35 cellular contexts compared by ENCODE assay signal in the genomic region with DNA sequence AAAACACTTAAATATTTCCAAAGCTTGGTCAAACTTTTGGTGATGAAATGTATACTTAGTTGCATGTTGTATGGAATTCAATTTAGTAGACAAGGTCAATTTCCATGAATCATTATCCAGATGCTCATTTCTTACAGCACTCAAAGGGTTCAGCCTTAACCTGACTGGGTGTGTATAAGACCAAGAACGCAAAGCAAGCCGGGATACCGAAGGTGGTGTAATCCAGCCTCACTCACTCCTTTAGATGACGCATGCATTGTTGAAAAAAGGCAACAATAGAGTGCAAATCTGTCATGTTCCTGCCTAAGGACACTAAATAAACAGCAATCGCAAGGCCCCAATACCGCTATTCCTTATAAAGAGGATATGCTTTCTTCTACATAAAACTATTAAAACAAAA.
"Had no signal": no experiment of that assay in that cellular context is flagged by ENCODE, and none has a peak within 500 bp of the region (broad histone marks: within the 10 kb centered on the region; RNA-seq: fewer than 3 reads in every experiment).

No MANE protein-coding gene starts in this region.

- FAIRE-seq: astrocyte, TTC549 had no signal

- H3K4me1 Mint-ChIP-seq: activated B cell treated with CpG ODN at 0.5 μM for 24 hours; activated CD4-positive, alpha-beta T cell treated with anti-CD3 and anti-CD28 coated beads, Interleukin-2, amount 10 ng/mL, durations not matched to agents 24 days and 14 days; activated naive CD8-positive, alpha-beta T cell treated with anti-CD3 and anti-CD28 coated beads for 36 hours; activated T-helper 17 cell treated with anti-CD3 and anti-CD28 coated beads, Interleukin-2, amount 50 U/mL, for 72 hours had no signal

- H3K4me3 Mint-ChIP-seq: activated B cell treated with CpG ODN at 0.5 μM for 24 hours; activated CD4-positive, alpha-beta memory T cell treated with anti-CD3 and anti-CD28 coated beads for 36 hours; activated CD4-positive, alpha-beta T cell treated with anti-CD3 and anti-CD28 coated beads, Interleukin-2, amount 10 ng/mL, durations not matched to agents 24 days and 14 days; activated CD8-positive, alpha-beta T cell treated with anti-CD3 and anti-CD28 coated beads for 36 hours; activated naive CD4-positive, alpha-beta T cell treated with anti-CD3 and anti-CD28 coated beads for 36 hours; activated naive CD8-positive, alpha-beta T cell treated with anti-CD3 and anti-CD28 coated beads for 36 hours; activated T-cell treated with anti-CD3 and anti-CD28 coated beads, Interleukin-2, amount 50 U/mL, for 4 hours; activated T-cell treated with anti-CD3 and anti-CD28 coated beads, Interleukin-2, amount 50 U/mL, for 72 hours; activated T-helper 1 cell treated with anti-CD3 and anti-CD28 coated beads, Interleukin-12 subunit alpha, Interleukin-12 subunit beta, Interleukin-2, Interleukin-4 antibody, amounts not matched to agents 30 ng/mL and 10 ng/mL and 1 ng/mL, durations not matched to agents 14 hours and 24 hours and 36 hours; activated T-helper 17 cell treated with anti-CD3 and anti-CD28 coated beads, Interleukin-2, amount 50 U/mL, for 72 hours; T-helper 1 cell treated with Interleukin-12 subunit alpha and Interleukin-12 subunit beta and Interleukin-4 antibody, amounts not matched to agents 30 μg/mL and 1 μg/mL, for 36 hours; T-helper 2 cell treated with Interferon-gamma antibody and Interleukin-4, amounts not matched to agents 5 μg/mL and 100 μg/mL, for 36 hours had no signal

- H3K27ac Mint-ChIP-seq: activated B cell treated with CpG ODN at 0.5 μM for 24 hours; activated CD4-positive, alpha-beta memory T cell treated with anti-CD3 and anti-CD28 coated beads for 36 hours; activated CD4-positive, alpha-beta T cell treated with anti-CD3 and anti-CD28 coated beads, Interleukin-2, amount 10 ng/mL, durations not matched to agents 24 days and 14 days; activated CD8-positive, alpha-beta T cell treated with anti-CD3 and anti-CD28 coated beads for 36 hours; activated naive CD4-positive, alpha-beta T cell treated with anti-CD3 and anti-CD28 coated beads for 36 hours; activated naive CD4-positive, alpha-beta T cell treated with anti-CD3 and anti-CD28 coated beads, Interleukin-2, amount 50 U/mL, for 72 hours; activated naive CD8-positive, alpha-beta T cell treated with anti-CD3 and anti-CD28 coated beads for 36 hours; activated T-cell treated with anti-CD3 and anti-CD28 coated beads, Interleukin-2, amount 50 U/mL, for 72 hours; activated T-helper 1 cell treated with anti-CD3 and anti-CD28 coated beads, Interleukin-12 subunit alpha, Interleukin-12 subunit beta, Interleukin-2, Interleukin-4 antibody, amounts not matched to agents 30 ng/mL and 10 ng/mL and 1 ng/mL, durations not matched to agents 14 hours and 24 hours and 36 hours; activated T-helper 17 cell treated with anti-CD3 and anti-CD28 coated beads, Interleukin-2, amount 50 U/mL, for 72 hours; T-helper 1 cell treated with Interleukin-12 subunit alpha and Interleukin-12 subunit beta and Interleukin-4 antibody, amounts not matched to agents 30 μg/mL and 1 μg/mL, for 36 hours; T-helper 2 cell treated with Interferon-gamma antibody and Interleukin-4, amounts not matched to agents 5 μg/mL and 100 μg/mL, for 36 hours had no signal

- DNase-seq: activated B cell treated with CpG ODN at 0.5 μM for 24 hours; activated CD4-positive, alpha-beta memory T cell treated with anti-CD3 and anti-CD28 coated beads for 36 hours; activated CD4-positive, alpha-beta T cell treated with anti-CD3 and anti-CD28 coated beads for 4 hours; activated CD4-positive, alpha-beta T cell treated with anti-CD3 and anti-CD28 coated beads, Interleukin-2, amount 10 ng/mL, durations not matched to agents 24 days and 14 days; activated CD4-positive, alpha-beta T cell treated with anti-CD3 and anti-CD28 coated beads, Interleukin-2, amount 50 U/mL, for 1 hour; activated CD4-positive, alpha-beta T cell treated with anti-CD3 and anti-CD28 coated beads, Interleukin-2, amount 50 U/mL, for 4 hours; activated CD4-positive, CD25-positive, alpha-beta regulatory T cell treated with anti-CD3 and anti-CD28 coated beads, Interleukin-2, amount 50 U/mL, for 72 hours; activated CD8-positive, alpha-beta memory T cell treated with anti-CD3 and anti-CD28 coated beads, Interleukin-2, amount 50 U/mL, for 4 hours; activated CD8-positive, alpha-beta T cell treated with anti-CD3 and anti-CD28 coated beads for 36 hours; activated effector memory CD4-positive, alpha-beta T cell treated with anti-CD3 and anti-CD28 coated beads, Interleukin-2, amount 50 U/mL, for 16 hours; activated gamma-delta T cell treated with Interleukin-2 at 50 U/mL for 16 hours; activated naive CD4-positive, alpha-beta T cell; activated naive CD4-positive, alpha-beta T cell treated with anti-CD3 and anti-CD28 coated beads for 36 hours; activated naive CD4-positive, alpha-beta T cell treated with anti-CD3 and anti-CD28 coated beads, Interleukin-2, amount 50 U/mL, for 16 hours; activated naive CD8-positive, alpha-beta T cell treated with anti-CD3 and anti-CD28 coated beads for 36 hours; activated T-cell treated with anti-CD3 and anti-CD28 coated beads for 4 hours; activated T-cell treated with anti-CD3 and anti-CD28 coated beads, Interleukin-2, amount 50 U/mL, for 1 hour; activated T-cell treated with anti-CD3 and anti-CD28 coated beads, Interleukin-2, amount 50 U/mL, for 4 hours; activated T-cell treated with anti-CD3 and anti-CD28 coated beads, Interleukin-2, amount 50 U/mL, for 72 hours; adrenal gland; amniotic stem cell; aorta; body of pancreas; brain microvascular endothelial cell; central memory CD4-positive, alpha-beta T cell; T-helper 1 cell; T-helper 2 cell; T-helper 9 cell had no signal

- H3K4me3 ChIP-seq: adrenal gland, body of pancreas had no signal

- H3K27me3 Mint-ChIP-seq: activated B cell treated with CpG ODN at 0.5 μM for 24 hours; activated CD4-positive, alpha-beta memory T cell treated with anti-CD3 and anti-CD28 coated beads for 36 hours; activated CD4-positive, alpha-beta T cell treated with anti-CD3 and anti-CD28 coated beads, Interleukin-2, amount 10 ng/mL, durations not matched to agents 24 days and 14 days; activated CD8-positive, alpha-beta T cell treated with anti-CD3 and anti-CD28 coated beads for 36 hours had no signal

- H3K36me3 Mint-ChIP-seq: activated CD4-positive, alpha-beta memory T cell treated with anti-CD3 and anti-CD28 coated beads for 36 hours; activated naive CD4-positive, alpha-beta T cell treated with anti-CD3 and anti-CD28 coated beads, Interleukin-2, amount 50 U/mL, for 72 hours; activated naive CD8-positive, alpha-beta T cell treated with anti-CD3 and anti-CD28 coated beads for 36 hours had no signal

- H3K9me3 Mint-ChIP-seq: activated B cell treated with CpG ODN at 0.5 μM for 24 hours; activated CD4-positive, alpha-beta memory T cell treated with anti-CD3 and anti-CD28 coated beads for 36 hours; activated CD4-positive, alpha-beta T cell treated with anti-CD3 and anti-CD28 coated beads, Interleukin-2, amount 10 ng/mL, durations not matched to agents 24 days and 14 days; activated CD8-positive, alpha-beta T cell treated with anti-CD3 and anti-CD28 coated beads for 36 hours; activated naive CD4-positive, alpha-beta T cell treated with anti-CD3 and anti-CD28 coated beads for 36 hours; activated naive CD8-positive, alpha-beta T cell treated with anti-CD3 and anti-CD28 coated beads for 36 hours; activated T-cell treated with anti-CD3 and anti-CD28 coated beads, Interleukin-2, amount 50 U/mL, for 4 hours; activated T-helper 1 cell treated with anti-CD3 and anti-CD28 coated beads, Interleukin-12 subunit alpha, Interleukin-12 subunit beta, Interleukin-2, Interleukin-4 antibody, amounts not matched to agents 30 ng/mL and 10 ng/mL and 1 ng/mL, durations not matched to agents 14 hours and 24 hours and 36 hours; activated T-helper 17 cell treated with anti-CD3 and anti-CD28 coated beads, Interleukin-2, amount 50 U/mL, for 72 hours; T-helper 1 cell treated with Interleukin-12 subunit alpha and Interleukin-12 subunit beta and Interleukin-4 antibody, amounts not matched to agents 30 μg/mL and 1 μg/mL, for 36 hours; T-helper 2 cell treated with Interferon-gamma antibody and Interleukin-4, amounts not matched to agents 5 μg/mL and 100 μg/mL, for 36 hours had no signal

- H3K36me3 ChIP-seq: adrenal gland, brain microvascular endothelial cell had no signal

- ATAC-seq: activated CD8-positive, alpha-beta T cell treated with anti-CD3 and anti-CD28 coated beads for 36 hours; activated naive CD4-positive, alpha-beta T cell treated with anti-CD3 and anti-CD28 coated beads, Interleukin-2, amount 50 U/mL, for 72 hours; activated T-cell treated with anti-CD3 and anti-CD28 coated beads, Interleukin-2, amount 50 U/mL, for 4 hours; activated T-cell treated with anti-CD3 and anti-CD28 coated beads, Interleukin-2, amount 50 U/mL, for 72 hours; activated T-helper 17 cell treated with anti-CD3 and anti-CD28 coated beads, Interleukin-2, amount 50 U/mL, for 72 hours; body of pancreas had no signal

- H3K27me3 ChIP-seq: adrenal gland, body of pancreas, brain microvascular endothelial cell had no signal
